8 cellular contexts compared by ENCODE assay signal in the genomic region with DNA sequence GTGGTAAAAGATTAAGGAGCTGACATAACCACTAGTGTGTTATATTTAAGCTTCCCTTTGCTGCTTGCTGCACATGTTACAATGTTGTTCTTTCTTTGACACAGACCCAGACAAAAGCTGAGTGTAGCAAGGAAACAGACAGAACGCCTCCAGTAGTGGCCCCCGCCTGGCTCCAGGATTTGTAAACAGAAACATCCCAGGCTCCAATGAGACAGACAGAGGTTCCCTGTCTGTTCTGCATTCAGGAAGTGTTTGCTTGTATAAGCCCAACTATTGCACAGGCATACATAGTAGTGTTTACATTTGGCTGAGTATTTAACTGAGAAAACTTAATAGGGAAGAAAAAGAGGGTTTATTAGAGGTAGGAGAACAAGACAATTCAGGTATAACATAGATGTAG.
DNase-seq lines count a peak whose midpoint lies in the region; ATAC-seq and FAIRE-seq lines count a peak whose summit lies in the region.

No MANE protein-coding gene starts in this region.

- CTCF ChIA-PET in activated CD4-positive, alpha-beta memory T cell treated with anti-CD3 and anti-CD28 coated beads for 36 hours (lab: Charles Lee): interaction anchor here (0.6 kb wide), 1 partner anchor 74 kb away, joined by 3 read pairs; no protein-coding TSS in a partner anchor

- H3K27me3 Mint-ChIP-seq in activated CD4-positive, alpha-beta memory T cell treated with anti-CD3 and anti-CD28 coated beads for 36 hours: no peaks in the 10 kb centered on the region
- H3K27me3 Mint-ChIP-seq in stimulated activated memory B cell treated with anti-CD40 and anti-IgM and Interleukin-4, amounts not matched to agents 10 μg/mL and 1 μg/mL and 100 μg/mL, for 72 hours: no peaks in the 10 kb centered on the region

- no peaks in the 10 kb centered on the region for H3K36me3 Mint-ChIP-seq in activated CD4-positive, alpha-beta memory T cell treated with anti-CD3 and anti-CD28 coated beads for 36 hours
- H3K36me3 Mint-ChIP-seq in stimulated activated memory B cell treated with anti-CD40 and anti-IgM and Interleukin-4, amounts not matched to agents 10 μg/mL and 1 μg/mL and 100 μg/mL, for 72 hours: peaks cover 6% of the 10 kb centered on the region

- intact Hi-C loops in activated CD4-positive, alpha-beta memory T cell treated with anti-CD3 and anti-CD28 coated beads for 36 hours (cut with micrococcal nuclease): no loop called here

- ATAC-seq in HG03095 (IDR thresholded peaks at IDR 0.05; ENCODE audit: unreplicated experiment) (no peak), GM18909 (IDR thresholded peaks at IDR 0.05; ENCODE audit: poor library complexity, unreplicated experiment) (no peak)
- ATAC-seq in stimulated activated memory B cell treated with anti-CD40 and anti-IgM and Interleukin-4, amounts not matched to agents 10 μg/mL and 1 μg/mL and 100 μg/mL, for 72 hours: no peak

- DNase-seq in COR-L47 (lab: John Stamatoyannopoulos, UW) (peak; percentile 27), NCI-H2029 treated with DMSO at 0.1 percent for 48 hours (lab: John Stamatoyannopoulos, UW) (peak; percentile 50), mucosa of gallbladder (ENCODE audit: low spot score) (peak; percentile 35)
- no peak for DNase-seq in activated CD4-positive, alpha-beta memory T cell treated with anti-CD3 and anti-CD28 coated beads for 36 hours

- no peak overlapping the region for H3K4me3 Mint-ChIP-seq in activated CD4-positive, alpha-beta memory T cell treated with anti-CD3 and anti-CD28 coated beads for 36 hours
- no peak overlapping the region for H3K4me3 Mint-ChIP-seq in stimulated activated memory B cell treated with anti-CD40 and anti-IgM and Interleukin-4, amounts not matched to agents 10 μg/mL and 1 μg/mL and 100 μg/mL, for 72 hours

- no peaks in the 10 kb centered on the region for H3K4me1 Mint-ChIP-seq in activated CD4-positive, alpha-beta memory T cell treated with anti-CD3 and anti-CD28 coated beads for 36 hours (ENCODE audit: low read depth)
- H3K4me1 Mint-ChIP-seq in stimulated activated memory B cell treated with anti-CD40 and anti-IgM and Interleukin-4, amounts not matched to agents 10 μg/mL and 1 μg/mL and 100 μg/mL, for 72 hours: no peaks in the 10 kb centered on the region

- FAIRE-seq in endometrium (lab: Jason Lieb, UNC): peak; percentile 76

- POLR2A ChIA-PET in activated CD4-positive, alpha-beta memory T cell treated with anti-CD3 and anti-CD28 coated beads for 36 hours (lab: Charles Lee): no interaction called here

- H3K27ac Mint-ChIP-seq in activated CD4-positive, alpha-beta memory T cell treated with anti-CD3 and anti-CD28 coated beads for 36 hours: no peak overlapping the region
- no peak overlapping the region for H3K27ac Mint-ChIP-seq in stimulated activated memory B cell treated with anti-CD40 and anti-IgM and Interleukin-4, amounts not matched to agents 10 μg/mL and 1 μg/mL and 100 μg/mL, for 72 hours

- H3K9me3 Mint-ChIP-seq in activated CD4-positive, alpha-beta memory T cell treated with anti-CD3 and anti-CD28 coated beads for 36 hours: no peaks in the 10 kb centered on the region
- no peaks in the 10 kb centered on the region for H3K9me3 Mint-ChIP-seq in stimulated activated memory B cell treated with anti-CD40 and anti-IgM and Interleukin-4, amounts not matched to agents 10 μg/mL and 1 μg/mL and 100 μg/mL, for 72 hours
